ENCODE assay signal across 8 cellular contexts in genomic region chr2:207230261-207231105, GRCh38.
DNase-seq lines count a peak whose midpoint lies in the region; ATAC-seq and TF ChIP-seq lines count a peak whose summit lies in the region.

No MANE protein-coding gene starts in this region.

- H4K20me1 ChIP-seq in OCI-LY7 (ENCODE audit: insufficient read depth, low read length) = no peaks in the 10 kb centered on the region

- H3K9me2 ChIP-seq in OCI-LY7 (ENCODE audit: insufficient read depth, low read length) = no peaks in the 10 kb centered on the region

- TF ChIP-seq EP300 in tibial nerve (IDR thresholded peaks at IDR 0.05) = no peak

- POLR2A ChIA-PET in OCI-LY7 (lab: Charles Lee) = no interaction called here

- no peak for TF ChIP-seq POLR2A in tibial nerve (IDR thresholded peaks at IDR 0.05)

- peak; percentile 16 to 41 for DNase-seq in cardiac muscle cell (ENCODE audit: low read depth in 1 of 2, low spot score in 1 of 2)
- DNase-seq in Right ventricle myocardium inferior (ENCODE audit: missing footprints) = no peak
- peak; percentile 27 for DNase-seq in OCI-LY7 (ENCODE audit: low spot score)
- DNase-seq in fibroblast of villous mesenchyme (ENCODE audit: low read depth) = peak; percentile 20
- no peak for DNase-seq in tibial nerve (ENCODE audit: low spot score in 2 of 2)
- DNase-seq in middle frontal gyrus (ENCODE audit: extremely low spot score, low spot score) = no peak
- DNase-seq in stimulated activated CD4-positive, alpha-beta T cell treated with anti-CD3 and anti-CD28 coated beads, Interleukin-2, amount 100 ng/mL, for 24 hours = no peak

- H2AFZ ChIP-seq in OCI-LY7 (ENCODE audit: low read length) = no peak overlapping the region

- H3K4me2 ChIP-seq in OCI-LY7 (ENCODE audit: low read length) = no peak overlapping the region

- BruUV-seq in OCI-LY7 (replicated peaks; lab: Mats Ljungman, UMichigan) = no TSS peak

- H3K79me2 ChIP-seq in OCI-LY7 (ENCODE audit: insufficient read depth, low read depth, low read length) = no peaks in the 10 kb centered on the region

- ATAC-seq in Right ventricle myocardium inferior = no peak
- ATAC-seq in GM19455 (IDR thresholded peaks at IDR 0.05; ENCODE audit: unreplicated experiment) = no peak

- no peaks in the 10 kb centered on the region for H3K27me3 ChIP-seq in cardiac muscle cell
- H3K27me3 ChIP-seq in tibial nerve = no peaks in the 10 kb centered on the region

- no peak overlapping the region for H3K4me3 ChIP-seq in cardiac muscle cell
- no peak overlapping the region for H3K4me3 ChIP-seq in OCI-LY7 (ENCODE audit: low read depth, low read length, poor library complexity, severe bottlenecking)
- no peak overlapping the region for H3K4me3 ChIP-seq in fibroblast of villous mesenchyme (ENCODE audit: low read depth, low read length)
- H3K4me3 ChIP-seq in tibial nerve = no peak overlapping the region

- H3K9me3 ChIP-seq in cardiac muscle cell (ENCODE audit: low read depth) = no peaks in the 10 kb centered on the region
- no peaks in the 10 kb centered on the region for H3K9me3 ChIP-seq in OCI-LY7 (ENCODE audit: low read length)
- no peaks in the 10 kb centered on the region for H3K9me3 ChIP-seq in tibial nerve

- TF ChIP-seq CTCF in cardiac muscle cell (IDR thresholded peaks at IDR 0.05; ENCODE audit: low read depth, low read length) = peak; percentile 63
- peak; percentile 74 for TF ChIP-seq CTCF in OCI-LY7 (conservative IDR thresholded peaks at IDR 0.05; ENCODE audit: low read length)
- peak; percentile 60 for TF ChIP-seq CTCF in fibroblast of villous mesenchyme (IDR thresholded peaks at IDR 0.05; ENCODE audit: insufficient read depth, low read depth, low read length)
- peak in 4 of 5 experiments; percentile 15 to 39 (median 31) for TF ChIP-seq CTCF in tibial nerve (IDR thresholded peaks at IDR 0.05)

- WGBS in tibial nerve, 2 donors = 66 to 68% methylated on average over 6 of the region's 6 CpGs

- no peaks in the 10 kb centered on the region for H3K36me3 ChIP-seq in cardiac muscle cell
- no peaks in the 10 kb centered on the region for H3K36me3 ChIP-seq in OCI-LY7 (ENCODE audit: insufficient read depth, low read length)
- H3K36me3 ChIP-seq in tibial nerve = no peaks in the 10 kb centered on the region

- H3K27ac ChIP-seq in cardiac muscle cell (no peak overlapping the region), OCI-LY7 (ENCODE audit: low read depth, low read length, poor library complexity, severe bottlenecking) (no peak overlapping the region), tibial nerve (peak overlapping the region in 1 of 4 donors; percentile 40)

- H3K4me1 ChIP-seq in cardiac muscle cell (ENCODE audit: low read depth) (no peaks in the 10 kb centered on the region), OCI-LY7 (ENCODE audit: insufficient read depth, low read length, poor library complexity, severe bottlenecking) (no peaks in the 10 kb centered on the region), tibial nerve (peaks cover 0 to 26% (median 11%) of the 10 kb centered on the region in 4 donors)

- CTCF ChIA-PET in OCI-LY7 (lab: Charles Lee; ENCODE audit: unreplicated experiment) = no interaction called here

- intact Hi-C loops in Right ventricle myocardium inferior (cut with DNase I) = no loop called here
- intact Hi-C loops in OCI-LY7 (cut with micrococcal nuclease; ENCODE audit: unreplicated experiment) = no loop called here

Comparison
In these comparisons a context has a peak if more than half of its experiments do, and no peak if none do; other contexts are left out.
1. DNase-seq: peak in cardiac muscle cell (2 of 2), OCI-LY7 (single experiment) and fibroblast of villous mesenchyme (single experiment); none in Right ventricle myocardium inferior (single experiment), tibial nerve (0 of 2), middle frontal gyrus (single experiment) and stimulated activated CD4-positive, alpha-beta T cell treated with anti-CD3 and anti-CD28 coated beads, Interleukin-2, amount 100 ng/mL, for 24 hours (0 of 2).
2. Peak in every context shown above with its lines, with median percentiles within 50 percentile points of each other: CTCF ChIP-seq.